1 cellular context compared by ENCODE assay signal in the genomic region with DNA sequence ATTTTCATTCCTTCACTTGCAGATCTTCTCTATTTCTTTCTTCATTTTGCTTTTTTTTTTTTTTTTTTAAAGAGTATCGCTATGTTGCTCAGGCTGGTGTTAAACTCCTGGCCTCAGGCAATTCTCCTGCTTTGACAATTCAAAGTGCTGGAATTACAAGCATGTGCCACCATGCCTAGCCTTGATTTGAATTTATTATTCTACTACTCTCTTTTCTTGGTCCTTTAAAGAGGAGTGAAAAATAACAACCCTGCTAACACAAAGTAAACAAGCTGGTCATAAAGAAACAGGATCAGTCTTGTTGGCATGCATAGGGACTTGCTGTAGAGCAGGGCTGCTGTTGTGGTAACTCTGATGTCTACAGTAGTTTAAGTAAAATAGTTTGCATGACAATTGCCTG.
TF ChIP-seq lines count a peak whose summit lies in the region.

No MANE protein-coding gene starts in this region.

TF ChIP-seq in IMR-90, 13 proteins besides CTCF, POLR2A, EP300 and RAD21:
- TF ChIP-seq MAZ (IDR thresholded peaks at IDR 0.05; ENCODE audit: borderline replicate concordance, low read depth, low read length) (no peak), CHD1 (IDR thresholded peaks at IDR 0.05; ENCODE audit: low read depth, low read length) (no peak), MXI1 (IDR thresholded peaks at IDR 0.05; ENCODE audit: borderline replicate concordance, low read depth, low read length) (no peak), BHLHE40 (IDR thresholded peaks at IDR 0.05; ENCODE audit: low read depth, low read length) (no peak), CEBPB (IDR thresholded peaks at IDR 0.05; ENCODE audit: low read depth, low read length) (no peak), MAFK (IDR thresholded peaks at IDR 0.05; ENCODE audit: low read depth, low read length) (no peak), FOS (IDR thresholded peaks at IDR 0.05; ENCODE audit: low read depth, low read length) (no peak)
- TF ChIP-seq, protein P1, sequence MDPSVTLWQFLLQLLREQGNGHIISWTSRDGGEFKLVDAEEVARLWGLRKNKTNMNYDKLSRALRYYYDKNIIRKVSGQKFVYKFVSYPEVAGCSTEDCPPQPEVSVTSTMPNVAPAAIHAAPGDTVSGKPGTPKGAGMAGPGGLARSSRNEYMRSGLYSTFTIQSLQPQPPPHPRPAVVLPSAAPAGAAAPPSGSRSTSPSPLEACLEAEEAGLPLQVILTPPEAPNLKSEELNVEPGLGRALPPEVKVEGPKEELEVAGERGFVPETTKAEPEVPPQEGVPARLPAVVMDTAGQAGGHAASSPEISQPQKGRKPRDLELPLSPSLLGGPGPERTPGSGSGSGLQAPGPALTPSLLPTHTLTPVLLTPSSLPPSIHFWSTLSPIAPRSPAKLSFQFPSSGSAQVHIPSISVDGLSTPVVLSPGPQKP (IDR thresholded peaks at IDR 0.05; ENCODE audit: borderline replicate concordance, low read depth, low read length): no peak
- TF ChIP-seq, protein P2, sequence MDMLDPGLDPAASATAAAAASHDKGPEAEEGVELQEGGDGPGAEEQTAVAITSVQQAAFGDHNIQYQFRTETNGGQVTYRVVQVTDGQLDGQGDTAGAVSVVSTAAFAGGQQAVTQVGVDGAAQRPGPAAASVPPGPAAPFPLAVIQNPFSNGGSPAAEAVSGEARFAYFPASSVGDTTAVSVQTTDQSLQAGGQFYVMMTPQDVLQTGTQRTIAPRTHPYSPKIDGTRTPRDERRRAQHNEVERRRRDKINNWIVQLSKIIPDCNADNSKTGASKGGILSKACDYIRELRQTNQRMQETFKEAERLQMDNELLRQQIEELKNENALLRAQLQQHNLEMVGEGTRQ (IDR thresholded peaks at IDR 0.05; ENCODE audit: low read depth, low read length): no peak
